10 cellular contexts compared by ENCODE assay signal in the genomic region with DNA sequence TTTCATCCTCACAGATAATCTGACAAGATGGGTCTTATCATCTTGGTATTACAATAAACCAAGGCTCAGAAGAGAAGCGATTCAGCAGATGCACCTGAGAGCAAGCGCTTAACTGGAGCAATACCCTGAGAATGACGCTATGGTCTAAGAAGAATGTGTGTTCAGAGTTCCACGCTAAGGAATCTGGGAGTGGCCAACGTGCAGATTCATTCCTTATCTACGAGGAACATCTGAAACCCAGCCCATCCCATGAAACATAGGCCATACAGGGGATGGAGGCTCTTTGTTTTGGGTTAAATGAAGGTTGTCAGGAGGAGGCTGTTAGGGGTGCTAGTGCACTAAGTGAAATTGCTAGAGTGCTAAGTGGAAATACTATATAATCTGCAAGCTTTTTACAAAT. TPM values are rescaled to one million over a fixed set of nuclear protein-coding genes. Genes with fewer than 3 reads are reported as not detected.
DNase-seq lines count a peak whose midpoint lies in the region; ATAC-seq and TF ChIP-seq lines count a peak whose summit lies in the region.
"Had no signal": no experiment of that assay in that cellular context is flagged by ENCODE, and none has a peak within 500 bp of the region (broad histone marks: within the 10 kb centered on the region; RNA-seq: fewer than 3 reads in every experiment).

No MANE protein-coding gene starts in this region.

- no peaks in the 10 kb centered on the region for H3K27me3 ChIP-seq in CD4-positive, alpha-beta T cell (ENCODE audit: control insufficient read depth, insufficient read depth, low read length)
- H3K27me3 ChIP-seq in kidney epithelial cell (ENCODE audit: control insufficient read depth, insufficient read depth, low read length) (no peaks in the 10 kb centered on the region), dorsolateral prefrontal cortex (peaks cover 0 to 5% (median 0%) of the 10 kb centered on the region in 45 donors)
- H3K27me3 ChIP-seq: ovary had no signal

- H3K9me3 Mint-ChIP-seq in CD4-positive, alpha-beta T cell = no peaks in the 10 kb centered on the region
- H3K9me3 Mint-ChIP-seq in HFFc6 = peaks cover 17% of the 10 kb centered on the region

- no peak overlapping the region for H3K4me3 ChIP-seq in kidney epithelial cell (ENCODE audit: low read depth, low read length)
- H3K4me3 ChIP-seq in dorsolateral prefrontal cortex = no peak overlapping the region
- H3K4me3 ChIP-seq: lung, ovary had no signal

- no peak for DNase-seq in CD4-positive, alpha-beta T cell
- peak; percentile 72 for DNase-seq in HFFc6
- DNase-seq in kidney epithelial cell (ENCODE audit: low read depth) = peak; percentile 16
- no peak for DNase-seq in NCI-H2107 (lab: John Stamatoyannopoulos, UW)
- DNase-seq in dorsolateral prefrontal cortex = no peak
- DNase-seq in cortex of kidney (lab: John Stamatoyannopoulos, UW) = no peak
- DNase-seq: ovary had no signal

- POLR2A ChIA-PET in CD4-positive, alpha-beta T cell (lab: Charles Lee) = interaction anchor here (1.1 to 2.3 kb wide), 12 partner anchors 14 to 288 kb away, joined by 3 to 31 read pairs (median 8); a partner anchor contains a TSS

- intact Hi-C loops in CD4-positive, alpha-beta T cell (cut with DNase I, micrococcal nuclease) = loop anchor here (5.0 kb wide), 3 partner anchors 58 to 193 kb away; no protein-coding TSS in a partner anchor
- intact Hi-C loops in dorsolateral prefrontal cortex (cut with DNase I) = loop anchor here in 1 of 2 donors (5.0 kb wide), 1 partner anchor 273 kb away; no protein-coding TSS in a partner anchor

- CTCF ChIA-PET in CD4-positive, alpha-beta T cell (lab: Charles Lee) = interaction anchor here (0.6 to 2.8 kb wide), 3 partner anchors 56 to 191 kb away, joined by 3 to 16 read pairs (median 6); no protein-coding TSS in a partner anchor

- H3K9me3 ChIP-seq in CD4-positive, alpha-beta T cell (ENCODE audit: control insufficient read depth, low read length) = no peaks in the 10 kb centered on the region
- H3K9me3 ChIP-seq: ovary had no signal

- peaks cover 86% of the 10 kb centered on the region for H3K4me1 Mint-ChIP-seq in CD4-positive, alpha-beta T cell (ENCODE audit: low read depth)
- peaks cover 62% of the 10 kb centered on the region for H3K4me1 Mint-ChIP-seq in HFFc6 (ENCODE audit: low read depth)

- no peak for TF ChIP-seq CTCF in CD4-positive, alpha-beta T cell (IDR thresholded peaks at IDR 0.05)
- TF ChIP-seq CTCF in HFFc6 (IDR thresholded peaks at IDR 0.05) (no peak), VCaP (conservative IDR thresholded peaks at IDR 0.05) (no peak), kidney epithelial cell (IDR thresholded peaks at IDR 0.05; ENCODE audit: insufficient read depth, low read length, poor library complexity, severe bottlenecking) (no peak), dorsolateral prefrontal cortex (IDR thresholded peaks at IDR 0.05 in 54 of 56, conservative IDR thresholded peaks at IDR 0.05 in 2 of 56; ENCODE audit: low read depth in 1 of 56, partially characterized antibody in 56 of 56) (no peak)

- peak overlapping the region; percentile 87 for H3K27ac Mint-ChIP-seq in CD4-positive, alpha-beta T cell
- H3K27ac Mint-ChIP-seq in HFFc6 = peak overlapping the region; percentile 63

- H3K27ac ChIP-seq in CD4-positive, alpha-beta T cell (ENCODE audit: low read depth, low read length) = no peak overlapping the region
- H3K27ac ChIP-seq in VCaP (peak overlapping the region; percentile 68), dorsolateral prefrontal cortex (peak overlapping the region in 1 of 59 donors; percentile 73)
- H3K27ac ChIP-seq: ovary had no signal

- no peaks in the 10 kb centered on the region for H3K27me3 Mint-ChIP-seq in CD4-positive, alpha-beta T cell
- H3K27me3 Mint-ChIP-seq in HFFc6 (ENCODE audit: insufficient read depth) = no peaks in the 10 kb centered on the region; the same call in 1 of the 2 replicates

- H3K4me3 Mint-ChIP-seq in CD4-positive, alpha-beta T cell = no peak overlapping the region
- H3K4me3 Mint-ChIP-seq in HFFc6 = no peak overlapping the region

- no peak for ATAC-seq in CD4-positive, alpha-beta T cell (ENCODE audit: poor library complexity)
- no peak for ATAC-seq in GM21447 (IDR thresholded peaks at IDR 0.05; ENCODE audit: unreplicated experiment)

- no peaks in the 10 kb centered on the region for H3K36me3 ChIP-seq in kidney epithelial cell (ENCODE audit: control insufficient read depth, insufficient read depth, low read length)
- H3K36me3 ChIP-seq: ovary had no signal

- H3K36me3 Mint-ChIP-seq in CD4-positive, alpha-beta T cell (ENCODE audit: low read depth) = no peaks in the 10 kb centered on the region
- H3K36me3 Mint-ChIP-seq in HFFc6 (ENCODE audit: low read depth) = peaks cover 20% of the 10 kb centered on the region

RNA-seq across cellular contexts. Expression of a gene that starts 28.5 kb away (rescaled TPM):
- 10 to 100 TPM; 15.1 to 17.3 TPM for total RNA-seq in CD4-positive, alpha-beta T cell
- 1 to 10 TPM; 4.1 to 5.8 (median 4.9) TPM for total RNA-seq in HFFc6 (2021; fragmentation: NEBNext Ultra II Directional; extraction: Animal tissue kit (Norgen Biotek cat#: 25700))
- total RNA-seq in kidney epithelial cell (4.0 and 9.9 TPM in 2 replicates), dorsolateral prefrontal cortex (10 to 100 TPM in 117 of 120 experiments, 1 to 10 TPM in 3; 8.7 to 25.5 (median 15.1) TPM)

Comparison
In these comparisons a context has a peak if more than half of its experiments do, and no peak if none do; other contexts are left out.
1. DNase-seq: peak in HFFc6 (single experiment) and kidney epithelial cell (single experiment); none in CD4-positive, alpha-beta T cell (0 of 10), NCI-H2107 (single experiment), dorsolateral prefrontal cortex (0 of 10) and cortex of kidney (single experiment).